Comparison of ENCODE assay signal across 23 cellular contexts in the genomic region with DNA sequence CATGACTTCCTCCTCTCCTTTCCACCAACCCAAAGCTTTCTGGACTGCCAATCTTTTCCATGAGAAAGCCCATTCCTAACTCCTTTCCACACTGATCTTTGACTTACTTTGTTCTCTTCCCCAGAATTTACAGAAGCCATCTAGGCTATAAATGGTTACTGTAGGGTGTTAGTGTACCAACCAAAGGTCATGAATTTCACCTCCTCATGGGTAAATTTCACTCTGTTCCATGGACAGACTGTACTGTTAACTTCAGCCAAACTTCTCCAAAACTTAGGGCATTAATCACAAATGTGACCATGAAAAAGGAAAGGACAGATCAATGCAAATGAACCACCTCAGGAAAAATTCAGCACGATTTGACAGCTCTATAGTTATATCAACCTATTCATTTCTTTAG. TPM values are rescaled to one million over a fixed set of nuclear protein-coding genes. Genes with fewer than 3 reads are reported as not detected.
DNase-seq lines count a peak whose midpoint lies in the region; ATAC-seq, FAIRE-seq and TF ChIP-seq lines count a peak whose summit lies in the region.
"Had no signal": no experiment of that assay in that cellular context is flagged by ENCODE, and none has a peak within 500 bp of the region (broad histone marks: within the 10 kb centered on the region; RNA-seq: fewer than 3 reads in every experiment).

No MANE protein-coding gene starts in this region.

- H3K4me3 ChIP-seq in adipocyte (ENCODE audit: low read length) (no peak overlapping the region), right lobe of liver (no peak overlapping the region)
- H3K4me3 ChIP-seq: PC-9, SK-N-MC had no signal

- intact Hi-C loops in right lobe of liver (cut with DNase I): no loop called here

- peak; percentile 21 for FAIRE-seq in GM19239 (lab: Jason Lieb, UNC)
- FAIRE-seq: GM12892, HTR-8/SVneo had no signal

- H3K9me3 Mint-ChIP-seq in stimulated activated memory B cell treated with anti-CD40 and anti-IgM and Interleukin-4, amounts not matched to agents 10 μg/mL and 1 μg/mL and 100 μg/mL, for 72 hours: no peaks in the 10 kb centered on the region
- no peaks in the 10 kb centered on the region for H3K9me3 Mint-ChIP-seq in progenitor cell of endocrine pancreas (ENCODE audit: low read depth)
- H3K9me3 Mint-ChIP-seq: CD14-positive monocyte had no signal

- peaks cover 98% of the 10 kb centered on the region for H3K36me3 ChIP-seq in adipocyte (ENCODE audit: control insufficient read depth, insufficient read depth, low read length, severe bottlenecking)
- peaks cover 0 to 3% (median 0%) of the 10 kb centered on the region in 4 donors for H3K36me3 ChIP-seq in right lobe of liver
- H3K36me3 ChIP-seq: BE2C had no signal

- no peak for DNase-seq in GM19239 (ENCODE audit: insufficient read length, low spot score)
- DNase-seq in adipocyte (ENCODE audit: low read depth): no peak
- no peak for DNase-seq in right lobe of liver
- DNase-seq in NCI-H146 (lab: John Stamatoyannopoulos, UW): no peak
- no peak for DNase-seq in progenitor cell of endocrine pancreas (ENCODE audit: low spot score, unreplicated experiment)
- DNase-seq: BE2C, DMS153, DND-41, KBM-7, MV-4-11, NCI-H1105 treated with DMSO at 0.1 percent for 48 hours, NCI-H2029, NCI-H446 treated with DMSO at 0.1 percent for 48 hours, NCI-H526, PC-9, SHP77 treated with DMSO at 0.1 percent for 48 hours had no signal

- H3K9me3 ChIP-seq in adipocyte (ENCODE audit: control insufficient read depth, low read length): no peaks in the 10 kb centered on the region
- no peaks in the 10 kb centered on the region for H3K9me3 ChIP-seq in right lobe of liver
- H3K9me3 ChIP-seq: BE2C had no signal

- no peaks in the 10 kb centered on the region for H3K27me3 Mint-ChIP-seq in stimulated activated memory B cell treated with anti-CD40 and anti-IgM and Interleukin-4, amounts not matched to agents 10 μg/mL and 1 μg/mL and 100 μg/mL, for 72 hours
- no peaks in the 10 kb centered on the region for H3K27me3 Mint-ChIP-seq in progenitor cell of endocrine pancreas

- TF ChIP-seq CTCF in right lobe of liver (IDR thresholded peaks at IDR 0.05) (no peak), progenitor cell of endocrine pancreas (IDR thresholded peaks at IDR 0.05; ENCODE audit: unreplicated experiment) (no peak)

- H3K4me1 ChIP-seq in adipocyte (ENCODE audit: control insufficient read depth, insufficient read depth, low read length) (peaks cover 29% of the 10 kb centered on the region), right lobe of liver (peaks cover 0 to 25% (median 9%) of the 10 kb centered on the region in 4 donors)
- H3K4me1 ChIP-seq: BE2C had no signal

- peak overlapping the region in 1 of 3 donors; percentile 7 for H3K27ac ChIP-seq in right lobe of liver
- H3K27ac ChIP-seq: PC-9, SK-N-MC had no signal

- H3K27ac Mint-ChIP-seq in stimulated activated memory B cell treated with anti-CD40 and anti-IgM and Interleukin-4, amounts not matched to agents 10 μg/mL and 1 μg/mL and 100 μg/mL, for 72 hours: peak overlapping the region; percentile 14
- H3K27ac Mint-ChIP-seq in progenitor cell of endocrine pancreas: no peak overlapping the region
- H3K27ac Mint-ChIP-seq: CD14-positive monocyte had no signal

- TF ChIP-seq POLR2A in right lobe of liver (IDR thresholded peaks at IDR 0.05): no peak

- peaks cover 61% of the 10 kb centered on the region for H3K36me3 Mint-ChIP-seq in stimulated activated memory B cell treated with anti-CD40 and anti-IgM and Interleukin-4, amounts not matched to agents 10 μg/mL and 1 μg/mL and 100 μg/mL, for 72 hours
- H3K36me3 Mint-ChIP-seq in progenitor cell of endocrine pancreas (ENCODE audit: insufficient read depth): peaks cover 12% of the 10 kb centered on the region

- peak; percentile 63 to 80 (median 78) for ATAC-seq in right lobe of liver
- no peak for ATAC-seq in stimulated activated memory B cell treated with anti-CD40 and anti-IgM and Interleukin-4, amounts not matched to agents 10 μg/mL and 1 μg/mL and 100 μg/mL, for 72 hours
- ATAC-seq in HG03457 (IDR thresholded peaks at IDR 0.05; ENCODE audit: unreplicated experiment): no peak
- ATAC-seq: HCT116 had no signal

- peaks cover 19% of the 10 kb centered on the region for H3K4me1 Mint-ChIP-seq in stimulated activated memory B cell treated with anti-CD40 and anti-IgM and Interleukin-4, amounts not matched to agents 10 μg/mL and 1 μg/mL and 100 μg/mL, for 72 hours
- H3K4me1 Mint-ChIP-seq in progenitor cell of endocrine pancreas (ENCODE audit: low read depth): no peaks in the 10 kb centered on the region
- H3K4me1 Mint-ChIP-seq: CD14-positive monocyte had no signal

- 40% methylated on average over 1 of the region's 1 CpG for WGBS in right lobe of liver (ENCODE audit: insufficient coverage, low coverage, low lambda C conversion rate, missing lambda C conversion rate)

- peak overlapping the region; percentile 3 for H3K9ac ChIP-seq in adipocyte (ENCODE audit: low read length)

- H3K27me3 ChIP-seq in adipocyte (replicated peaks; ENCODE audit: control insufficient read depth, insufficient read depth, low read length) (no peaks in the 10 kb centered on the region), right lobe of liver (no peaks in the 10 kb centered on the region)
- H3K27me3 ChIP-seq: BE2C had no signal

- no peak overlapping the region for H3K4me3 Mint-ChIP-seq in stimulated activated memory B cell treated with anti-CD40 and anti-IgM and Interleukin-4, amounts not matched to agents 10 μg/mL and 1 μg/mL and 100 μg/mL, for 72 hours
- H3K4me3 Mint-ChIP-seq in progenitor cell of endocrine pancreas (ENCODE audit: low read depth): no peak overlapping the region
- H3K4me3 Mint-ChIP-seq: CD14-positive monocyte had no signal

RNA-seq across cellular contexts. Expression of a gene that starts 54.9 kb away (rescaled TPM):
- total RNA-seq in right lobe of liver: 10 to 100 TPM; 18.9 to 52.9 (median 35.4) TPM
- 56.9 and 61.8 TPM in 2 replicates for total RNA-seq in progenitor cell of endocrine pancreas

RNA-seq across cellular contexts. Expression of a gene that starts 55.4 kb away (rescaled TPM):
- 10 to 100 TPM; 47.0 to 73.9 (median 51.6) TPM for total RNA-seq in right lobe of liver
- 186 and 193 TPM in 2 replicates for total RNA-seq in progenitor cell of endocrine pancreas

Comparison
In these comparisons a context has a peak if more than half of its experiments do, and no peak if none do; other contexts are left out.
1. ATAC-seq: peak in right lobe of liver (4 of 4); none in stimulated activated memory B cell treated with anti-CD40 and anti-IgM and Interleukin-4, amounts not matched to agents 10 μg/mL and 1 μg/mL and 100 μg/mL, for 72 hours (single experiment) and HG03457 (single experiment).